In genomic region chr5:150778103-150778516, GRCh38 we compare ENCODE assay signal across 7 cellular contexts. TPM values are rescaled to one million over a fixed set of nuclear protein-coding genes. Genes with fewer than 3 reads are reported as not detected.
A peak's percentile ranks its signal among the peaks of the same experiment; 100 is the strongest.
DNase-seq lines count a peak whose midpoint lies in the region; ATAC-seq, FAIRE-seq and TF ChIP-seq lines count a peak whose summit lies in the region.

No MANE protein-coding gene starts in this region.

- peak overlapping the region; percentile 82; the same call in 1 of the 2 replicates for H3K27ac ChIP-seq in GM23338 (ENCODE audit: low read depth)
- peak overlapping the region; percentile 91 to 95 (median 94) for H3K27ac ChIP-seq in sigmoid colon

- H3K4me3 Mint-ChIP-seq in GM23338: peak overlapping the region; percentile 94

- peaks cover 29% of the 10 kb centered on the region for H3K4me1 Mint-ChIP-seq in GM23338

- FAIRE-seq in frontal cortex (lab: Jason Lieb, UNC): no peak

- DNase-seq in GM23338 (ENCODE audit: low spot score) (peak; percentile 51), foreskin fibroblast (peak in 1 of 2 donors; percentile 46), sigmoid colon (no peak), NCI-H1694 (lab: John Stamatoyannopoulos, UW) (no peak), frontal cortex (ENCODE audit: low spot score in 2 of 2) (no peak)

- H3K36me3 Mint-ChIP-seq in GM23338 (ENCODE audit: low read depth): no peaks in the 10 kb centered on the region; the same call in 2 of the 3 replicates

- 8 to 17% methylated on average over 7 of the region's 7 CpGs for WGBS in sigmoid colon, 2 donors

- peak; percentile 28 for ATAC-seq in GM23338
- ATAC-seq in SK-N-SH treated with all-trans-retinoic acid at 6 μM for 48 hours: peak; percentile 13; the same call in 2 of the 3 replicates
- ATAC-seq in GM18861 (IDR thresholded peaks at IDR 0.05; ENCODE audit: unreplicated experiment): no peak

- H3K9me3 ChIP-seq in sigmoid colon: no peaks in the 10 kb centered on the region

- no peak for TF ChIP-seq EP300 in sigmoid colon (IDR thresholded peaks at IDR 0.05)

- no peaks in the 10 kb centered on the region for H3K36me3 ChIP-seq in GM23338 (ENCODE audit: insufficient read depth)
- H3K36me3 ChIP-seq in sigmoid colon: no peaks in the 10 kb centered on the region

- intact Hi-C loops in sigmoid colon (cut with DNase I): loop anchor here (2.0 kb wide), 1 partner anchor 77 kb away; the partner anchor contains the start of gene RBM22

- H3K27me3 ChIP-seq in GM23338 (ENCODE audit: insufficient read depth): peaks cover 17% of the 10 kb centered on the region
- H3K27me3 ChIP-seq in sigmoid colon: no peaks in the 10 kb centered on the region

- no peak for TF ChIP-seq POLR2A in sigmoid colon (IDR thresholded peaks at IDR 0.05)

- H3K9me3 Mint-ChIP-seq in GM23338: no peaks in the 10 kb centered on the region

- peak overlapping the region; percentile 99 for H2AFZ ChIP-seq in GM23338

- H3K9me2 ChIP-seq in GM23338 (ENCODE audit: insufficient read depth): no peaks in the 10 kb centered on the region

- H3K4me2 ChIP-seq in GM23338: peak overlapping the region; percentile 86

- H3K4me1 ChIP-seq in GM23338 (ENCODE audit: insufficient read depth) (peaks cover 7% of the 10 kb centered on the region), sigmoid colon (peaks cover 0 to 46% (median 42%) of the 10 kb centered on the region in 4 donors)

- H3K27ac Mint-ChIP-seq in GM23338: no peak overlapping the region; the same call in 1 of the 2 replicates

- H3K27me3 Mint-ChIP-seq in GM23338 (ENCODE audit: insufficient read depth, low read depth, poor library complexity): peaks cover 12% of the 10 kb centered on the region

- no peaks in the 10 kb centered on the region for H3K79me2 ChIP-seq in GM23338 (replicated peaks; ENCODE audit: insufficient read depth)

- H3F3A ChIP-seq in GM23338 (replicated peaks; ENCODE audit: low read depth): no peaks in the 10 kb centered on the region

- TF ChIP-seq CTCF in GM23338 (conservative IDR thresholded peaks at IDR 0.05; ENCODE audit: low read depth in 2 of 2) (no peak), foreskin fibroblast (IDR thresholded peaks at IDR 0.05; ENCODE audit: low read depth, low read length) (no peak), sigmoid colon (IDR thresholded peaks at IDR 0.05) (no peak)

- H3K4me3 ChIP-seq in GM23338 (peak overlapping the region; percentile 78), foreskin fibroblast (ENCODE audit: low read depth in 1 of 2, low read length in 2 of 2) (peak overlapping the region; percentile 80 to 88), sigmoid colon (peak overlapping the region; percentile 70 to 81 (median 74))

- no peaks in the 10 kb centered on the region for H4K20me1 ChIP-seq in GM23338 (replicated peaks; ENCODE audit: insufficient read depth)

TF ChIP-seq in GM23338, 12 proteins besides CTCF, POLR2A, EP300 and RAD21 (continues in another document):
- TF ChIP-seq NANOG (IDR thresholded peaks at IDR 0.05; ENCODE audit: borderline replicate concordance): no peak
- no peak for TF ChIP-seq JUNB (IDR thresholded peaks at IDR 0.05; ENCODE audit: unreplicated experiment)
- no peak for TF ChIP-seq POLR2AphosphoS5 (IDR thresholded peaks at IDR 0.05; ENCODE audit: low read depth)
- TF ChIP-seq REST (IDR thresholded peaks at IDR 0.05; ENCODE audit: unreplicated experiment): no peak

TF ChIP-seq in SK-N-SH treated with all-trans-retinoic acid at 6 μM for 48 hours, 23 proteins besides CTCF, POLR2A, EP300 and RAD21:
- TF ChIP-seq GLIS3 (CRISPR knock-in tag; IDR thresholded peaks at IDR 0.05): no peak
- no peak for TF ChIP-seq ZFP3 (CRISPR knock-in tag; IDR thresholded peaks at IDR 0.05)
- TF ChIP-seq TOX (CRISPR knock-in tag; IDR thresholded peaks at IDR 0.05; ENCODE audit: borderline replicate concordance): no peak
- no peak for TF ChIP-seq ESRRG (CRISPR knock-in tag; IDR thresholded peaks at IDR 0.05)
- no peak for TF ChIP-seq ZNF565 (CRISPR knock-in tag; conservative IDR thresholded peaks at IDR 0.05; ENCODE audit: low read depth)
- TF ChIP-seq SNAI2 (CRISPR knock-in tag; IDR thresholded peaks at IDR 0.05): no peak
- TF ChIP-seq RARB (CRISPR knock-in tag; IDR thresholded peaks at IDR 0.05): no peak
TF ChIP-seq in SK-N-SH treated with all-trans-retinoic acid at 6 μM for 48 hours: peak in this region for 0.

RNA-seq across cellular contexts. Expression of gene SMIM3, which starts 0.4 kb away (rescaled TPM):
- 7.6 and 8.0 TPM in 2 replicates for total RNA-seq in GM23338 (2014; rRNA removed; shearing (Covaris generic))
- polyA plus RNA-seq in GM23338 (2016; fragmentation: Nextera tagmentation; extraction: Ambion mirVana) (4.3 and 6.2 TPM in 2 replicates), sigmoid colon (10 to 100 TPM; 19.2 to 48.6 (median 46.0) TPM)
- total RNA-seq in sigmoid colon (10 to 100 TPM; 29.6 to 46.7 (median 43.6) TPM), frontal cortex (2.4 TPM)

RNA-seq across cellular contexts. Expression of gene DCTN4, which starts 19.3 kb away (rescaled TPM):
- total RNA-seq in GM23338 (2014; rRNA removed; shearing (Covaris generic)): 41.2 and 41.8 TPM in 2 replicates
- 11.8 and 15.4 TPM in 2 replicates for polyA plus RNA-seq in GM23338 (2016; fragmentation: Nextera tagmentation; extraction: Ambion mirVana)
- total RNA-seq in sigmoid colon: 10 to 100 TPM; 51.0 to 56.0 (median 53.7) TPM
- 10 to 100 TPM; 17.5 to 19.2 (median 19.2) TPM for polyA plus RNA-seq in sigmoid colon
- 88.9 TPM for total RNA-seq in frontal cortex
